15 cellular contexts compared by ENCODE assay signal in genomic region chr13:35838356-35838755, GRCh38.
DNase-seq lines count a peak whose midpoint lies in the region; ATAC-seq and TF ChIP-seq lines count a peak whose summit lies in the region.
"Had no signal": no experiment of that assay in that cellular context is flagged by ENCODE, and none has a peak within 500 bp of the region (broad histone marks: within the 10 kb centered on the region; RNA-seq: fewer than 3 reads in every experiment).

No MANE protein-coding gene starts in this region.

- DNase-seq in EL (peak; percentile 82), RWPE2 (ENCODE audit: low spot score) (no peak), dorsolateral prefrontal cortex (no peak), trophoblast cell (peak; percentile 5 to 89), ecto neural progenitor cell (ENCODE audit: low spot score) (no peak), left lung (no peak)
- no peak for DNase-seq in activated CD8-positive, alpha-beta memory T cell treated with anti-CD3 and anti-CD28 coated beads, Interleukin-2, amount 50 U/mL, for 48 hours
- DNase-seq: activated naive CD8-positive, alpha-beta T cell treated with anti-CD3 and anti-CD28 coated beads, Interleukin-2, amount 50 U/mL, for 24 hours; DMS 273 treated with DMSO at 0.1 percent for 48 hours; H9; NCI-H1436; NCI-H524; testis had no signal

- no peak overlapping the region for H2BK12ac ChIP-seq in trophoblast cell (ENCODE audit: low read length)

- H3K27me3 ChIP-seq in RWPE2 (ENCODE audit: insufficient read depth, poor library complexity, severe bottlenecking) (no peaks in the 10 kb centered on the region), dorsolateral prefrontal cortex (no peaks in the 10 kb centered on the region), trophoblast cell (ENCODE audit: insufficient read depth, low read length) (no peaks in the 10 kb centered on the region), left lung (no peaks in the 10 kb centered on the region)
- H3K27me3 ChIP-seq: testis had no signal

- H3K23ac ChIP-seq in trophoblast cell (ENCODE audit: low read length): no peak overlapping the region

- no peaks in the 10 kb centered on the region for H3K79me1 ChIP-seq in trophoblast cell (ENCODE audit: low read length)

- TF ChIP-seq CTCF in RWPE2 (IDR thresholded peaks at IDR 0.05; ENCODE audit: poor library complexity, severe bottlenecking) (no peak), dorsolateral prefrontal cortex (IDR thresholded peaks at IDR 0.05 in 54 of 56, conservative IDR thresholded peaks at IDR 0.05 in 2 of 56; ENCODE audit: low read depth in 1 of 56, partially characterized antibody in 56 of 56) (no peak), left lung (IDR thresholded peaks at IDR 0.05) (no peak)

- no peak overlapping the region for H3K18ac ChIP-seq in trophoblast cell (ENCODE audit: low read length)

- H3K4me1 ChIP-seq in RWPE2 (ENCODE audit: insufficient read depth, poor library complexity, severe bottlenecking) (peaks cover 5% of the 10 kb centered on the region), trophoblast cell (ENCODE audit: control insufficient read depth in 1 of 2, insufficient read depth in 2 of 2, low read length in 2 of 2) (no peaks in the 10 kb centered on the region), left lung (no peaks in the 10 kb centered on the region)

- H3K9ac ChIP-seq in trophoblast cell (ENCODE audit: low read length): no peak overlapping the region

- H3K36me3 ChIP-seq in RWPE2 (ENCODE audit: low read depth): no peaks in the 10 kb centered on the region
- H3K36me3 ChIP-seq in trophoblast cell (ENCODE audit: control insufficient read depth in 1 of 2, insufficient read depth in 2 of 2, low read length in 2 of 2): no peaks in the 10 kb centered on the region
- no peaks in the 10 kb centered on the region for H3K36me3 ChIP-seq in left lung

- ATAC-seq in RWPE2 (ENCODE audit: low read depth) (peak; percentile 36; the same call in 1 of the 3 replicates), left lung (no peak), esophagus mucosa (no peak)
- ATAC-seq: activated naive CD8-positive, alpha-beta T cell treated with anti-CD3 and anti-CD28 coated beads, Interleukin-2, amount 50 U/mL, for 24 hours; sciatic nerve had no signal

- no peak overlapping the region for H3K4ac ChIP-seq in trophoblast cell (ENCODE audit: low read depth, low read length)

- no peak overlapping the region for H4K8ac ChIP-seq in trophoblast cell (ENCODE audit: low read depth, low read length)

- H3K9me3 ChIP-seq in RWPE2 (ENCODE audit: severe bottlenecking) (no peaks in the 10 kb centered on the region), trophoblast cell (ENCODE audit: insufficient read depth, low read depth, low read length) (no peaks in the 10 kb centered on the region), left lung (no peaks in the 10 kb centered on the region)
- H3K9me3 ChIP-seq: testis had no signal

- H2BK5ac ChIP-seq in trophoblast cell (ENCODE audit: low read depth, low read length, poor library complexity): no peak overlapping the region

- WGBS in trophoblast cell (ENCODE audit: extremely low coverage, insufficient coverage, insufficient read length): no CpG with 5 or more reads among the region's 1 CpG

- no peaks in the 10 kb centered on the region for H3K79me2 ChIP-seq in trophoblast cell (ENCODE audit: control insufficient read depth, insufficient read depth, low read length, poor library complexity)

- no peak overlapping the region for H2AK5ac ChIP-seq in trophoblast cell (ENCODE audit: low read length)

- no peak overlapping the region for H3K4me2 ChIP-seq in trophoblast cell (ENCODE audit: low read length)

- no peak overlapping the region for H2BK120ac ChIP-seq in trophoblast cell (ENCODE audit: insufficient read depth, low read length, poor library complexity)

- H2AFZ ChIP-seq in trophoblast cell (ENCODE audit: insufficient read depth, low read length, poor library complexity): no peak overlapping the region

- peak overlapping the region; percentile 6 for H3K27ac ChIP-seq in RWPE2 (ENCODE audit: poor library complexity, severe bottlenecking)
- H3K27ac ChIP-seq in dorsolateral prefrontal cortex: peak overlapping the region in 53 of 59 donors; percentile 25 to 97 (median 88)
- H3K27ac ChIP-seq in trophoblast cell (ENCODE audit: low read depth, low read length): no peak overlapping the region
- no peak overlapping the region for H3K27ac ChIP-seq in left lung

- H3K14ac ChIP-seq in trophoblast cell (ENCODE audit: low read length): no peak overlapping the region

- no peak overlapping the region for H4K91ac ChIP-seq in trophoblast cell (ENCODE audit: low read depth, low read length)

- H3K4me3 ChIP-seq in RWPE2 (ENCODE audit: severe bottlenecking): no peak overlapping the region
- no peak overlapping the region for H3K4me3 ChIP-seq in dorsolateral prefrontal cortex
- H3K4me3 ChIP-seq in trophoblast cell (ENCODE audit: low read depth, low read length): no peak overlapping the region
- no peak overlapping the region for H3K4me3 ChIP-seq in left lung
- H3K4me3 ChIP-seq: testis had no signal

- intact Hi-C loops in dorsolateral prefrontal cortex (cut with DNase I) (no loop called here), left lung (cut with DNase I) (no loop called here)

- H4K12ac ChIP-seq in trophoblast cell (ENCODE audit: low read depth, low read length): no peak overlapping the region

Comparison
In these comparisons a context has a peak if more than half of its experiments do, and no peak if none do; other contexts are left out.
1. DNase-seq: peak in EL (single experiment) and trophoblast cell (2 of 2); none in RWPE2 (single experiment), dorsolateral prefrontal cortex (0 of 10), activated CD8-positive, alpha-beta memory T cell treated with anti-CD3 and anti-CD28 coated beads, Interleukin-2, amount 50 U/mL, for 48 hours (single experiment), ecto neural progenitor cell (single experiment) and left lung (0 of 2).
2. H3K27ac ChIP-seq: peak in RWPE2 (single experiment) and dorsolateral prefrontal cortex (53 of 59); none in trophoblast cell (single experiment) and left lung (0 of 2).